In genomic region chr5:6744841-6745705, GRCh38 we compare ENCODE assay signal across 11 cellular contexts. TPM values are rescaled to one million over a fixed set of nuclear protein-coding genes. Genes with fewer than 3 reads are reported as not detected.
DNase-seq lines count a peak whose midpoint lies in the region; ATAC-seq, FAIRE-seq and TF ChIP-seq lines count a peak whose summit lies in the region.
"Had no signal": no experiment of that assay in that cellular context is flagged by ENCODE, and none has a peak within 500 bp of the region (broad histone marks: within the 10 kb centered on the region; RNA-seq: fewer than 3 reads in every experiment).

No MANE protein-coding gene starts in this region.

- H3K27ac ChIP-seq in left ventricle myocardium inferior (replicated peaks) (peak overlapping the region; percentile 64), subcutaneous abdominal adipose tissue (ENCODE audit: low read depth, low read length) (peak overlapping the region; percentile 28)
- H3K27ac ChIP-seq: HL-60, pancreas had no signal

- H3K4me3 ChIP-seq in left ventricle myocardium inferior (no peak overlapping the region), subcutaneous abdominal adipose tissue (ENCODE audit: low read depth in 1 of 5, low read length in 5 of 5) (no peak overlapping the region)
- H3K4me3 ChIP-seq: adrenal gland, pancreas had no signal

- H3K9me3 ChIP-seq in left ventricle myocardium inferior (replicated peaks) = no peaks in the 10 kb centered on the region
- H3K9me3 ChIP-seq in subcutaneous abdominal adipose tissue (ENCODE audit: control insufficient read depth in 5 of 5, low read length in 5 of 5) = no peaks in the 10 kb centered on the region
- H3K9me3 ChIP-seq: adrenal gland, pancreas had no signal

- H3K4me1 ChIP-seq in left ventricle myocardium inferior (peaks cover 12% of the 10 kb centered on the region), subcutaneous abdominal adipose tissue (ENCODE audit: control insufficient read depth in 5 of 5, insufficient read depth in 5 of 5, low read length in 5 of 5) (peaks cover 3 to 13% (median 11%) of the 10 kb centered on the region in 5 donors)
- H3K4me1 ChIP-seq: adrenal gland, pancreas had no signal

- peaks cover 14% of the 10 kb centered on the region for H3K4me1 Mint-ChIP-seq in activated T-cell treated with anti-CD3 and anti-CD28 coated beads, Interleukin-2, amount 50 U/mL, for 72 hours (ENCODE audit: low read depth)

- no peak for FAIRE-seq in frontal cortex (lab: Jason Lieb, UNC)

- H3K9me3 Mint-ChIP-seq in activated T-cell treated with anti-CD3 and anti-CD28 coated beads, Interleukin-2, amount 50 U/mL, for 72 hours = no peaks in the 10 kb centered on the region

- H3K4me3 Mint-ChIP-seq in activated T-cell treated with anti-CD3 and anti-CD28 coated beads, Interleukin-2, amount 50 U/mL, for 72 hours = no peak overlapping the region

- H3K9ac ChIP-seq in subcutaneous abdominal adipose tissue (ENCODE audit: low read length in 5 of 5) = peak overlapping the region in 2 of 5 donors; percentile 27 to 28

- H3K27me3 ChIP-seq in left ventricle myocardium inferior (ENCODE audit: low read depth) = no peaks in the 10 kb centered on the region
- H3K27me3 ChIP-seq in subcutaneous abdominal adipose tissue (ENCODE audit: control insufficient read depth in 5 of 5, insufficient read depth in 4 of 5, low read length in 5 of 5) = no peaks in the 10 kb centered on the region
- H3K27me3 ChIP-seq: adrenal gland, pancreas had no signal

- H3K27ac Mint-ChIP-seq in activated T-cell treated with anti-CD3 and anti-CD28 coated beads, Interleukin-2, amount 50 U/mL, for 72 hours = peak overlapping the region; percentile 29

- no peak for TF ChIP-seq CTCF in left ventricle myocardium inferior (IDR thresholded peaks at IDR 0.05; ENCODE audit: borderline replicate concordance)

- H3K27me3 Mint-ChIP-seq in activated T-cell treated with anti-CD3 and anti-CD28 coated beads, Interleukin-2, amount 50 U/mL, for 72 hours (ENCODE audit: low read depth) = no peaks in the 10 kb centered on the region

- peaks cover 5 to 29% of the 10 kb centered on the region in 2 donors for H3K36me3 Mint-ChIP-seq in activated T-cell treated with anti-CD3 and anti-CD28 coated beads, Interleukin-2, amount 50 U/mL, for 72 hours (ENCODE audit: insufficient read depth in 2 of 2)

- intact Hi-C loops in left ventricle myocardium inferior (cut with micrococcal nuclease) = loop anchor here (10.0 kb wide), 1 partner anchor 120 kb away; no protein-coding TSS in a partner anchor

- H3K36me3 ChIP-seq in left ventricle myocardium inferior (peaks cover 61% of the 10 kb centered on the region), subcutaneous abdominal adipose tissue (ENCODE audit: control insufficient read depth in 5 of 5, insufficient read depth in 5 of 5, low read length in 5 of 5) (peaks cover 16 to 77% (median 62%) of the 10 kb centered on the region in 5 donors)

- ATAC-seq in activated T-cell treated with anti-CD3 and anti-CD28 coated beads, Interleukin-2, amount 50 U/mL, for 72 hours (replicated peaks in 1 of 2) = peak in 1 of 2 donors; percentile 11
- ATAC-seq in SK-N-SH treated with all-trans-retinoic acid at 6 μM for 48 hours = peak; percentile 50
- ATAC-seq in HG03457 (IDR thresholded peaks at IDR 0.05; ENCODE audit: unreplicated experiment) = no peak

- no peak for DNase-seq in activated T-cell treated with anti-CD3 and anti-CD28 coated beads, Interleukin-2, amount 50 U/mL, for 72 hours
- DNase-seq in activated T-cell treated with anti-CD3 and anti-CD28 coated beads for 4 hours (no peak), left ventricle myocardium inferior (no peak), Ammon's horn (ENCODE audit: low spot score) (no peak), frontal cortex (ENCODE audit: low spot score in 2 of 2) (no peak)
- DNase-seq: pancreas had no signal

TF ChIP-seq in SK-N-SH treated with all-trans-retinoic acid at 6 μM for 48 hours, 23 proteins besides CTCF, POLR2A, EP300 and RAD21:
- TF ChIP-seq SNAI2 (CRISPR knock-in tag; IDR thresholded peaks at IDR 0.05) (no peak), ZFP30 (CRISPR knock-in tag; IDR thresholded peaks at IDR 0.05) (no peak), RARB (CRISPR knock-in tag; IDR thresholded peaks at IDR 0.05) (no peak), TOX (CRISPR knock-in tag; IDR thresholded peaks at IDR 0.05; ENCODE audit: borderline replicate concordance) (no peak), ZNF8 (CRISPR knock-in tag; IDR thresholded peaks at IDR 0.05) (no peak), TSHZ2 (CRISPR knock-in tag; IDR thresholded peaks at IDR 0.05) (no peak), ZNF70 (CRISPR knock-in tag; IDR thresholded peaks at IDR 0.05) (no peak), ISL1 (CRISPR knock-in tag; IDR thresholded peaks at IDR 0.05) (no peak), POU6F1 (CRISPR knock-in tag; IDR thresholded peaks at IDR 0.05; ENCODE audit: borderline replicate concordance, low read depth) (no peak), PATZ1 (CRISPR knock-in tag; IDR thresholded peaks at IDR 0.05; ENCODE audit: borderline replicate concordance) (no peak), ZFP3 (CRISPR knock-in tag; IDR thresholded peaks at IDR 0.05) (no peak)

RNA-seq across cellular contexts. Expression of gene TENT4A, which starts 31.8 kb away (rescaled TPM):
- 10 to 100 TPM; 45.0 to 49.8 TPM for total RNA-seq in activated T-cell treated with anti-CD3 and anti-CD28 coated beads, Interleukin-2, amount 50 U/mL, for 72 hours
- total RNA-seq in left ventricle myocardium inferior = 9.5 TPM
- 11.0 TPM for total RNA-seq in frontal cortex
